In genomic region chr13:111661052-111661451, GRCh38 we compare ENCODE assay signal across 1 cellular context.
TF ChIP-seq lines count a peak whose summit lies in the region.

No MANE protein-coding gene starts in this region.

TF ChIP-seq in IMR-90, 13 proteins besides CTCF, POLR2A, EP300 and RAD21:
- no peak for TF ChIP-seq ELK1 (IDR thresholded peaks at IDR 0.05; ENCODE audit: borderline replicate concordance, low read depth, low read length)
- no peak for TF ChIP-seq FOS (IDR thresholded peaks at IDR 0.05; ENCODE audit: low read depth, low read length)
- no peak for TF ChIP-seq MXI1 (IDR thresholded peaks at IDR 0.05; ENCODE audit: borderline replicate concordance, low read depth, low read length)
- no peak for TF ChIP-seq BHLHE40 (IDR thresholded peaks at IDR 0.05; ENCODE audit: low read depth, low read length)
- TF ChIP-seq CHD1 (IDR thresholded peaks at IDR 0.05; ENCODE audit: low read depth, low read length): no peak
- TF ChIP-seq CEBPB (IDR thresholded peaks at IDR 0.05; ENCODE audit: low read depth, low read length): no peak
